In the genomic region with DNA sequence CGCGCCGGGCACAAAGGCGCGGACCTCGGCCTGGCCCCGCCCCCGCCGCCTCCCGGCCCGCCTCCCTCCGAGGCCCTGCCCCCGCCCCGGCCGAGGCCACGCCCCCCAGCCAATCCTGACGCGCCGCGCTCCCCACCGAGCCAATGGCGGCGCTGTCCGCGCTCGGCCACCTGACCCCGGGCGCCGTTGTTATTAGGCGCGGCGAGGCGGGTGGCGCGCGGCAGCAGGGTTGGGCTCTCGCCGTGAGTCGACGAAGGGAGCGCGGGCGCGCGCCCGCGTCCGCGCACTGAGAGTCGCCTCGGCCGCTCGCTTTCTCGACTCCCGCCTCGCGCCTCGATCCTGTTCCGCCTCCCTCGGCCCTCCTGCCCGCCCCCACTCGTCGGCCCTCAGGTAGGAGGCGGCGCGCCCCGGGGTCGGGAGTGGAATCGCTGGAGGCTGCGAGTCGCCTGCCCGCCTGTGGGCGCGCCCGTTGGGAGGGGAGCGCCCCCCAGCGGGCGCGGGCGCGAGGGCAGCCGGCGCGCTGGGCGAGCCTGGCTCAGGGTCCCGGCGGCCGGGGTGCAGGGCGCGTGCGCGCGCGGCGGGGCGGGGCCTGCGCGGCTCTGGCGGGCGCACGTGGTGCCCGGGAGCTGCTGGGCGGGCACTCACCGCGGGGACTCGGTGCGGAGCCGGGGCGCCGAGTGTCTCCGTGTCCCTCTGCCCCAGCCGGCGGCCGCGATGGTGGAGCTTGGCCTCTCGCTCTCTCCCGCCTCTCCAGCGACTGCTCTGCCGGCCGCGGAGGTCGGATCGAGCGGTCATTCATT, we compare ENCODE assay signal across 8 cellular contexts. TPM values are rescaled to one million over a fixed set of nuclear protein-coding genes. Genes with fewer than 3 reads are reported as not detected.
DNase-seq lines count a peak whose midpoint lies in the region; ATAC-seq, FAIRE-seq and TF ChIP-seq lines count a peak whose summit lies in the region.

No MANE protein-coding gene starts in this region.

- FAIRE-seq in D721Med (lab: Jason Lieb, UNC): no peak

- peak; percentile 53 for TF ChIP-seq CTCF in D721Med (IDR thresholded peaks at IDR 0.05; ENCODE audit: insufficient read depth, missing control alignments)
- no peak for TF ChIP-seq CTCF in choroid plexus epithelial cell (conservative IDR thresholded peaks at IDR 0.05; ENCODE audit: low read depth, low read length)
- no peak for TF ChIP-seq CTCF in HFFc6 (IDR thresholded peaks at IDR 0.05)

- H3K4me3 ChIP-seq in choroid plexus epithelial cell (ENCODE audit: low read depth, low read length): peak overlapping the region; percentile 11

- ATAC-seq in GM19468 (IDR thresholded peaks at IDR 0.05; ENCODE audit: extremely low read depth, unreplicated experiment) (peak; percentile 41), left colon (peak; percentile 93)

- no peaks in the 10 kb centered on the region for H3K36me3 Mint-ChIP-seq in HFFc6 (ENCODE audit: low read depth)

- peaks cover 22% of the 10 kb centered on the region for H3K9me3 Mint-ChIP-seq in HFFc6

- H3K27ac Mint-ChIP-seq in HFFc6: no peak overlapping the region

- DNase-seq in D721Med (ENCODE audit: insufficient read length, low spot score) (peak; percentile 63), HK-2 (ENCODE audit: unreplicated experiment) (peak; percentile 94), SHP77 (lab: John Stamatoyannopoulos, UW) (peak; percentile 55 to 70), choroid plexus epithelial cell (ENCODE audit: low read depth) (peak; percentile 19), left colon (peak; percentile 86 to 91), HFFc6 (no peak)
- peak in 3 of 4 experiments; percentile 30 to 59 (median 35) for DNase-seq in stimulated activated CD4-positive, alpha-beta T cell treated with anti-CD3 and anti-CD28 coated beads, Interleukin-1b, Interleukin-23, amount 100 ng/mL, for 24 hours (ENCODE audit: low read depth in 4 of 4, low spot score in 1 of 4)

- H3K4me1 Mint-ChIP-seq in HFFc6 (ENCODE audit: low read depth): no peaks in the 10 kb centered on the region

- H3K27me3 Mint-ChIP-seq in HFFc6 (ENCODE audit: insufficient read depth): peaks cover 4% of the 10 kb centered on the region; the same call in 1 of the 2 replicates

- intact Hi-C loops in left colon (cut with DNase I, micrococcal nuclease): no loop called here

- no peak overlapping the region for H3K4me3 Mint-ChIP-seq in HFFc6

RNA-seq across cellular contexts. Expression of a gene that starts 0.4 kb away (rescaled TPM):
- total RNA-seq in left colon: under 1 TPM; 0.39 to 0.40 TPM
- total RNA-seq in HFFc6 (2021; fragmentation: NEBNext Ultra II Directional; extraction: Animal tissue kit (Norgen Biotek cat#: 25700)): not detected
